9 cellular contexts compared by ENCODE assay signal in genomic region chr2:206442516-206442853, GRCh38. TPM values are rescaled to one million over a fixed set of nuclear protein-coding genes. Genes with fewer than 3 reads are reported as not detected.
DNase-seq lines count a peak whose midpoint lies in the region; ATAC-seq and TF ChIP-seq lines count a peak whose summit lies in the region.
"Had no signal": no experiment of that assay in that cellular context is flagged by ENCODE, and none has a peak within 500 bp of the region (broad histone marks: within the 10 kb centered on the region; RNA-seq: fewer than 3 reads in every experiment).

No MANE protein-coding gene starts in this region.

- 16 to 18% (median 17%) methylated on average over 10 of the region's 10 CpGs for WGBS in psoas muscle, 3 donors

- peaks cover 10% of the 10 kb centered on the region; the same call in 1 of the 2 replicates for H3K27me3 ChIP-seq in MG63
- H3K27me3 ChIP-seq in dorsolateral prefrontal cortex = no peaks in the 10 kb centered on the region
- H3K27me3 ChIP-seq in psoas muscle (ENCODE audit: insufficient read depth in 3 of 3, low read length in 2 of 3) = no peaks in the 10 kb centered on the region

- H3K4me3 ChIP-seq in MG63 (peak overlapping the region; percentile 52), dorsolateral prefrontal cortex (peak overlapping the region; percentile 52 to 90 (median 73)), psoas muscle (peak overlapping the region; percentile 79)

- TF ChIP-seq CTCF in dorsolateral prefrontal cortex (IDR thresholded peaks at IDR 0.05 in 54 of 56, conservative IDR thresholded peaks at IDR 0.05 in 2 of 56; ENCODE audit: low read depth in 1 of 56, partially characterized antibody in 56 of 56) = peak in 1 of 56 donors; percentile 29
- no peak for TF ChIP-seq CTCF in psoas muscle (IDR thresholded peaks at IDR 0.05)

- no peaks in the 10 kb centered on the region for H3K9me3 ChIP-seq in ES-I3 (ENCODE audit: control insufficient read depth, insufficient read depth, low read length)
- no peaks in the 10 kb centered on the region for H3K9me3 ChIP-seq in MG63
- no peaks in the 10 kb centered on the region for H3K9me3 ChIP-seq in psoas muscle
- H3K9me3 ChIP-seq: SJSA1 had no signal

- DNase-seq in MG63 = no peak
- no peak for DNase-seq in dorsolateral prefrontal cortex
- no peak for DNase-seq in psoas muscle
- no peak for DNase-seq in EL
- no peak for DNase-seq in NCI-H526 (lab: John Stamatoyannopoulos, UW)
- DNase-seq in DMS53 treated with DMSO at 0.1 percent for 48 hours (lab: John Stamatoyannopoulos, UW; ENCODE audit: unreplicated experiment) = no peak

- H3K9ac ChIP-seq in ES-I3 (ENCODE audit: low read depth, low read length) = peak overlapping the region; percentile 63; the same call in 1 of the 2 replicates

- H3K27ac ChIP-seq in dorsolateral prefrontal cortex (peak overlapping the region; percentile 23 to 96 (median 89)), psoas muscle (peak overlapping the region; percentile 43)
- H3K27ac ChIP-seq: SJSA1 had no signal

- ATAC-seq in psoas muscle (peak in 2 of 4 donors; percentile 36 to 41), HG03159 (IDR thresholded peaks at IDR 0.05; ENCODE audit: unreplicated experiment) (no peak)

- H3K36me3 ChIP-seq in ES-I3 (ENCODE audit: insufficient read depth, low read length) (no peaks in the 10 kb centered on the region), MG63 (no peaks in the 10 kb centered on the region), psoas muscle (ENCODE audit: insufficient read depth in 1 of 2, low read depth in 1 of 2) (no peaks in the 10 kb centered on the region)
- H3K36me3 ChIP-seq: SJSA1 had no signal

- H3K4me1 ChIP-seq in ES-I3 (ENCODE audit: insufficient read depth, low read length) = peaks cover 13% of the 10 kb centered on the region
- H3K4me1 ChIP-seq in psoas muscle = peaks cover 13% of the 10 kb centered on the region

- intact Hi-C loops in dorsolateral prefrontal cortex (cut with DNase I) = loop anchor here (2.0 to 10.0 kb wide), 5 partner anchors 112 to 355 kb away; partner anchors contain the start of gene INO80D (in 1 of the 2)
- intact Hi-C loops in psoas muscle (cut with DNase I) = loop anchor here (5.0 to 10.0 kb wide), 3 partner anchors 50 to 278 kb away; no protein-coding TSS in a partner anchor

RNA-seq across cellular contexts. Expression of gene ADAM23, which starts 0.8 kb away (rescaled TPM):
- total RNA-seq in MG63 (2014; rRNA removed; shearing (Covaris generic); ENCODE audit: low replicate concordance) = 1.1 and 1.2 TPM in 2 replicates
- total RNA-seq in dorsolateral prefrontal cortex (100 to 1,000 TPM in 7 of 120 experiments, 10 to 100 TPM in 113; 25.3 to 107 (median 76.3) TPM), psoas muscle (1 to 10 TPM; 6.0 to 9.2 (median 6.3) TPM)
- 1 to 10 TPM in 1 of 3 donors, under 1 TPM in 2; 0.42 to 3.0 (median 0.89) TPM for polyA plus RNA-seq in psoas muscle
- total RNA-seq: SJSA1 had no signal
